9 cellular contexts compared by ENCODE assay signal in genomic region chr1:184208622-184209021, GRCh38.
"Had no signal": no experiment of that assay in that cellular context is flagged by ENCODE, and none has a peak within 500 bp of the region (broad histone marks: within the 10 kb centered on the region; RNA-seq: fewer than 3 reads in every experiment).

No MANE protein-coding gene starts in this region.

- ATAC-seq: GM23338, HCT116 had no signal

- H2AFZ ChIP-seq: GM23248, GM23338 had no signal

- H3K9me3 ChIP-seq: HAP-1 had no signal

- H3K4me3 Mint-ChIP-seq: GM23338, H9, HFFc6 had no signal

- H3K27ac ChIP-seq: GM23248 had no signal

- DNase-seq: GM23248, GOT3, H7, H9, HCEC 1CT, HFFc6 had no signal

- H3K9me3 Mint-ChIP-seq: GM23338, H9, HFFc6 had no signal

- H3K4me3 ChIP-seq: GM23248, GM23338, HAP-1 had no signal

- H3K4me2 ChIP-seq: GM23338 had no signal

- H3K36me3 ChIP-seq: HAP-1 had no signal

- H3K27ac Mint-ChIP-seq: GM23338, HFFc6 had no signal

- H3K4me1 ChIP-seq: HAP-1 had no signal

- H3K9ac ChIP-seq: GM23248 had no signal
